ENCODE assay signal across 20 cellular contexts in the genomic region with DNA sequence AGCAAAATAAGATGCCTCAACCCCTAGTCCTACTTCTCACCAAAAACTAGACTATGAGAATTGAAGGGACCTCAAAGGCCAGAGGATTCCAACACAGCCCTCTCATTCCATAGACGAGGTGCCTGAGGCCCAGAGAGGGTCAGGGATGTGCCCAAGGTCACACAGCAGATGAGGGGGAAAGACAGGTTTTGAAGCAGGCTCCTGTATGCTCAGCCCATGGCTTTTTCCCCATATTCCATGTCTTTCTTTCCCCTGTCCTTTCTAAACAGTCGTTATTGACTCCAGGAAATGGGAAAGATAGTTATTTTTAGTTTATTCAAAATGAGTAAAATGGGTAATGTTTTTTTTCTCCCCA.
"Had no signal": no experiment of that assay in that cellular context is flagged by ENCODE, and none has a peak within 500 bp of the region (broad histone marks: within the 10 kb centered on the region; RNA-seq: fewer than 3 reads in every experiment).

No MANE protein-coding gene starts in this region.

- H3K27me3 ChIP-seq: ascending aorta, brain microvascular endothelial cell, colonic mucosa, hepatocyte, ovary, right lobe of liver, tibial nerve had no signal

- H3K4me1 ChIP-seq: colonic mucosa, right lobe of liver had no signal

- H3K9me3 ChIP-seq: ascending aorta, colonic mucosa, ovary, right lobe of liver, tibial nerve had no signal

- H3K36me3 ChIP-seq: ascending aorta, brain microvascular endothelial cell, colonic mucosa, ovary, right lobe of liver, tibial nerve had no signal

- H3K27ac ChIP-seq: brain microvascular endothelial cell, colonic mucosa, epithelial cell of prostate, hepatocyte, right lobe of liver had no signal

- H3K4me3 ChIP-seq: ascending aorta, colonic mucosa, hepatocyte, ovary, right lobe of liver, smooth muscle cell, tibial nerve had no signal

- ATAC-seq: natural killer cell treated with Interleukin-12 subunit alpha and Interleukin-12 subunit beta and Interleukin-15 and Interleukin-18, amount 100 ng/mL, for 72 hours; right lobe of liver; WTC11 had no signal

- DNase-seq: activated CD4-positive, alpha-beta T cell treated with anti-CD3 and anti-CD28 coated beads, Interleukin-2, amount 50 U/mL, for 48 hours; activated gamma-delta T cell; activated T-cell treated with anti-CD3 and anti-CD28 coated beads for 4 hours; brain microvascular endothelial cell; colonic mucosa; foreskin fibroblast; immature natural killer cell; kidney glomerular epithelial cell; ovary; right lobe of liver; stimulated activated CD4-positive, alpha-beta T cell treated with anti-CD3 and anti-CD28 coated beads, Interleukin-4, amount 100 ng/mL, for 1 hour; stimulated activated naive CD4-positive, alpha-beta T cell; T1000 had no signal
